Comparison of ENCODE assay signal across 12 cellular contexts in the genomic region with DNA sequence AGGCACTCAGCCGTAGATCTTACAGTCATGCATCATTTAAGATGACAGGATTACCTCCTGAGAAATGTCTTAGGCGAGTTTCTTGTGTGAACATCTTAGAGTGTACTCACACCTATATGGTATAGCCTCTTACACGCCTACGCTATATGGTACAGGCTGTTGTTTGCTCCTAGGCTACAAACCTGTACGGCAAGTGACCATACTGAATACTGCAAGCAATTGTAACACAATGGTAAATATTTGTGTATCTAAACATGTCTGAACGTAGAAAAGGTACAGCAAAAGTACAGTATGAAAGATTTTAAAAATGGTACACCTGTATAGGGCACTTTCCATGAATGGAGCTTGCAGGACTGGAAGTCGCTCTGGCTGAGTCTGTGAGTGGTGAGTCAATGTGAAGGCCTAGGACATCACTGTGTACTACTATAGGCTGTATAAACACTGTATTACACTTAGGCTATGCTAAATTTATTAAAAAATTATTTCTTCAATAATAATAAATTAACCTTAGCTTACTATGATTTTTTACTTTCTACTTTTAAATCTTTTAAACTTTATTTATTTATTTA. TPM values are rescaled to one million over a fixed set of nuclear protein-coding genes. Genes with fewer than 3 reads are reported as not detected.
DNase-seq lines count a peak whose midpoint lies in the region; ATAC-seq and TF ChIP-seq lines count a peak whose summit lies in the region.
"Had no signal": no experiment of that assay in that cellular context is flagged by ENCODE, and none has a peak within 500 bp of the region (broad histone marks: within the 10 kb centered on the region; RNA-seq: fewer than 3 reads in every experiment).

No MANE protein-coding gene starts in this region.

- TF ChIP-seq CTCF in nephron (IDR thresholded peaks at IDR 0.05; ENCODE audit: unreplicated experiment in 3 of 3) = no peak

- no peaks in the 10 kb centered on the region for H3K36me3 ChIP-seq in CD4-positive, CD25-positive, alpha-beta regulatory T cell (ENCODE audit: control insufficient read depth, insufficient read depth, low read length)
- H3K36me3 ChIP-seq: SJSA1 had no signal

- DNase-seq in CD4-positive, CD25-positive, alpha-beta regulatory T cell = no peak
- no peak for DNase-seq in central memory CD8-positive, alpha-beta T cell (ENCODE audit: low spot score in 2 of 2)
- DNase-seq in GM03348 (ENCODE audit: low spot score) (no peak), medulla oblongata (ENCODE audit: extremely low spot score) (no peak)
- no peak for DNase-seq in activated CD8-positive, alpha-beta memory T cell treated with anti-CD3 and anti-CD28 coated beads for 24 hours
- DNase-seq: DND-41, HCEC 1CT had no signal

- H3K27me3 Mint-ChIP-seq in CD4-positive, CD25-positive, alpha-beta regulatory T cell = peaks cover 90% of the 10 kb centered on the region
- H3K27me3 Mint-ChIP-seq in IgD-negative memory B cell (peaks cover 32% of the 10 kb centered on the region), nephron (ENCODE audit: low read depth) (peaks cover 67% of the 10 kb centered on the region)
- H3K27me3 Mint-ChIP-seq in central memory CD8-positive, alpha-beta T cell = peaks cover 97% of the 10 kb centered on the region

- no peaks in the 10 kb centered on the region for H3K9me3 ChIP-seq in CD4-positive, CD25-positive, alpha-beta regulatory T cell (ENCODE audit: control insufficient read depth in 2 of 2, low read length in 2 of 2)

- no peaks in the 10 kb centered on the region for H3K36me3 Mint-ChIP-seq in CD4-positive, CD25-positive, alpha-beta regulatory T cell
- H3K36me3 Mint-ChIP-seq in IgD-negative memory B cell (peaks cover 2% of the 10 kb centered on the region), nephron (ENCODE audit: low read depth) (no peaks in the 10 kb centered on the region)
- peaks cover 1% of the 10 kb centered on the region for H3K36me3 Mint-ChIP-seq in central memory CD8-positive, alpha-beta T cell (ENCODE audit: insufficient read depth)

- H3K4me1 Mint-ChIP-seq in CD4-positive, CD25-positive, alpha-beta regulatory T cell = peaks cover 0 to 11% (median 5%) of the 10 kb centered on the region in 4 donors
- H3K4me1 Mint-ChIP-seq in IgD-negative memory B cell (peaks cover 0 to 7% (median 6%) of the 10 kb centered on the region in 3 donors), nephron (peaks cover 14% of the 10 kb centered on the region)
- H3K4me1 Mint-ChIP-seq in central memory CD8-positive, alpha-beta T cell = no peaks in the 10 kb centered on the region

- H3K27ac ChIP-seq in CD4-positive, CD25-positive, alpha-beta regulatory T cell (ENCODE audit: insufficient read depth, low read length, poor library complexity, severe bottlenecking) = no peak overlapping the region
- H3K27ac ChIP-seq: SJSA1 had no signal

- H3K4me3 ChIP-seq in CD4-positive, CD25-positive, alpha-beta regulatory T cell (ENCODE audit: low read depth, low read length) = no peak overlapping the region

- H3K4me1 ChIP-seq in CD4-positive, CD25-positive, alpha-beta regulatory T cell (ENCODE audit: control insufficient read depth, insufficient read depth, low read length, poor library complexity, severe bottlenecking) = peaks cover 13% of the 10 kb centered on the region

- no peak overlapping the region for H3K27ac Mint-ChIP-seq in CD4-positive, CD25-positive, alpha-beta regulatory T cell
- H3K27ac Mint-ChIP-seq in IgD-negative memory B cell (peak overlapping the region in 1 of 3 donors; percentile 83), nephron (no peak overlapping the region)
- no peak overlapping the region for H3K27ac Mint-ChIP-seq in central memory CD8-positive, alpha-beta T cell (ENCODE audit: low read depth)
- H3K27ac Mint-ChIP-seq: dendritic cell treated with granulocyte-macrophage colony-stimulating factor and Interleukin-4, amounts not matched to agents 40 ng/mL and 50 ng/mL, for 4 days had no signal

- peaks cover 48% of the 10 kb centered on the region for H3K27me3 ChIP-seq in CD4-positive, CD25-positive, alpha-beta regulatory T cell (ENCODE audit: control insufficient read depth, insufficient read depth, low read length)

- peaks cover 0 to 3% (median 0%) of the 10 kb centered on the region in 7 donors for H3K9me3 Mint-ChIP-seq in CD4-positive, CD25-positive, alpha-beta regulatory T cell
- H3K9me3 Mint-ChIP-seq in IgD-negative memory B cell (peaks cover 0 to 4% (median 2%) of the 10 kb centered on the region in 3 donors), nephron (peaks cover 4% of the 10 kb centered on the region)
- no peaks in the 10 kb centered on the region for H3K9me3 Mint-ChIP-seq in central memory CD8-positive, alpha-beta T cell
- H3K9me3 Mint-ChIP-seq: dendritic cell treated with granulocyte-macrophage colony-stimulating factor and Interleukin-4, amounts not matched to agents 40 ng/mL and 50 ng/mL, for 4 days had no signal

- peak overlapping the region; percentile 39 to 87 (median 68) for H3K4me3 Mint-ChIP-seq in CD4-positive, CD25-positive, alpha-beta regulatory T cell
- H3K4me3 Mint-ChIP-seq in IgD-negative memory B cell (peak overlapping the region; percentile 71 to 87 (median 80)), nephron (peak overlapping the region; percentile 58 to 82 (median 78))
- H3K4me3 Mint-ChIP-seq in central memory CD8-positive, alpha-beta T cell = peak overlapping the region; percentile 47

- ATAC-seq in CD4-positive, CD25-positive, alpha-beta regulatory T cell (ENCODE audit: low read depth in 2 of 2) = no peak
- ATAC-seq in central memory CD8-positive, alpha-beta T cell (replicated peaks; ENCODE audit: extremely low read depth, poor library complexity, severe bottlenecking) = no peak
- ATAC-seq in HG03139 (IDR thresholded peaks at IDR 0.05; ENCODE audit: unreplicated experiment) = no peak

RNA-seq across cellular contexts. Expression of a gene that starts 0.5 kb away (rescaled TPM):
- total RNA-seq in CD4-positive, CD25-positive, alpha-beta regulatory T cell = not detected
- polyA plus RNA-seq in CD4-positive, CD25-positive, alpha-beta regulatory T cell = not detected
- polyA plus RNA-seq in IgD-negative memory B cell = not detected
- total RNA-seq: SJSA1 had no signal
